10 cellular contexts compared by ENCODE assay signal in the genomic region with DNA sequence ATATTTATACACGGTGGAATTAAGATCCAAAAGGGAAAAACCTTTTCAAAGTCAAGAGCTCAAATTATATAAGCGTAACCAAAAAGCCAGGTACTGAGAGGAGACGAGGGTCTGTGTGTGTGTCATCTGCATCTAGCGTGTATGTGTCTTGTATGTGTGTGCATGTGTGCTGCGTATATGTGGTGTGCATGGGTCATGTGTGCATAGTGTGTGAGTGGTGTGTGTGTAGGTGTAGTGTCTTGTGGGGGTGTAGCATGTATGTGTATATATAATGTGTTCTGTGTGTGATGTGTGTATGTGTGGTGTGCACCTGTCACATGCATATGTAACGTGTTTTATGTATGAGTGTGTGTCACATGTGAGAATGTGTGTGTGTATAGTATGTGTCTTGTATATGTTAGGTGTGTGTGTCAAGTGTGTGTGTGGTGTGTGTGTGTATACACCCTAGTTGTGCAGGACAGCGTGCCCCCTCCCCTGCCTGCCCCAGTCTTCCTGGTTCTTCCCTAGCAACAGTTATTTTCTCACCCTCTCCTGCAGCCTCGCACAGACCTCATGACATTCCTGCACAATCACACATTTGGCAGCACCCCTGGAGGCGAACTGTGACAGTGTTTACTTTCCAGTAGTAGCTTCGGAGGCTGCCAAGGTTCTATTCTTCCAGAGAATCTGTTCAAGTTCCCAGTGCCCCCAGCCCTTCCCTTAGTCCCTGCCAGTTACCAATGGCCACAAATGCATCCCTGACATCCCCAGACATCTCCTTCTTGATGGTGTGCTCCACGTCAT. TPM values are rescaled to one million over a fixed set of nuclear protein-coding genes. Genes with fewer than 3 reads are reported as not detected.
DNase-seq lines count a peak whose midpoint lies in the region; ATAC-seq and TF ChIP-seq lines count a peak whose summit lies in the region.
"Had no signal": no experiment of that assay in that cellular context is flagged by ENCODE, and none has a peak within 500 bp of the region (broad histone marks: within the 10 kb centered on the region; RNA-seq: fewer than 3 reads in every experiment).

No MANE protein-coding gene starts in this region.

- no peaks in the 10 kb centered on the region for H3K36me3 ChIP-seq in breast epithelium

- TF ChIP-seq CTCF in breast epithelium (IDR thresholded peaks at IDR 0.05) = no peak

- H3K4me3 Mint-ChIP-seq in immature natural killer cell = no peak overlapping the region
- no peak overlapping the region for H3K4me3 Mint-ChIP-seq in stimulated activated memory B cell treated with anti-CD40 and anti-IgM and Interleukin-4, amounts not matched to agents 10 μg/mL and 1 μg/mL and 100 μg/mL, for 72 hours

- no peaks in the 10 kb centered on the region for H3K9me3 ChIP-seq in breast epithelium

- H3K4me3 ChIP-seq in breast epithelium = no peak overlapping the region

- peaks cover 26 to 62% (median 30%) of the 10 kb centered on the region in 3 donors for H3K36me3 Mint-ChIP-seq in immature natural killer cell
- peaks cover 70% of the 10 kb centered on the region for H3K36me3 Mint-ChIP-seq in stimulated activated memory B cell treated with anti-CD40 and anti-IgM and Interleukin-4, amounts not matched to agents 10 μg/mL and 1 μg/mL and 100 μg/mL, for 72 hours

- H3K9me3 Mint-ChIP-seq in immature natural killer cell = no peaks in the 10 kb centered on the region
- H3K9me3 Mint-ChIP-seq in stimulated activated memory B cell treated with anti-CD40 and anti-IgM and Interleukin-4, amounts not matched to agents 10 μg/mL and 1 μg/mL and 100 μg/mL, for 72 hours = no peaks in the 10 kb centered on the region

- DNase-seq in breast epithelium (ENCODE audit: low spot score in 2 of 2) (peak; percentile 58 to 75), immature natural killer cell (no peak), cerebellum (ENCODE audit: low spot score) (no peak), glomerular visceral epithelial cell (ENCODE audit: extremely low spot score) (no peak)
- DNase-seq in activated CD8-positive, alpha-beta memory T cell treated with anti-CD3 and anti-CD28 coated beads, Interleukin-2, amount 50 U/mL, for 48 hours = no peak
- DNase-seq: MM.1S had no signal

- H3K4me1 ChIP-seq in breast epithelium = no peaks in the 10 kb centered on the region

- H3K27ac Mint-ChIP-seq in immature natural killer cell = peak overlapping the region in 4 of 6 donors; percentile 6 to 41 (median 24)
- H3K27ac Mint-ChIP-seq in stimulated activated memory B cell treated with anti-CD40 and anti-IgM and Interleukin-4, amounts not matched to agents 10 μg/mL and 1 μg/mL and 100 μg/mL, for 72 hours = peak overlapping the region; percentile 86

- peak; percentile 12 for TF ChIP-seq POLR2A in GM19099 (IDR thresholded peaks at IDR 0.05; ENCODE audit: extremely low read depth, insufficient read length, low read depth)
- TF ChIP-seq POLR2A in breast epithelium (IDR thresholded peaks at IDR 0.05) = no peak

- H3K27me3 ChIP-seq in breast epithelium = no peaks in the 10 kb centered on the region

- intact Hi-C loops in breast epithelium (cut with DNase I; ENCODE audit: low total_unique reads) = loop anchor here (2.0 kb wide), 1 partner anchor 55 kb away; no protein-coding TSS in a partner anchor

- H3K4me1 Mint-ChIP-seq in immature natural killer cell = peaks cover 4 to 13% of the 10 kb centered on the region in 2 donors
- H3K4me1 Mint-ChIP-seq in stimulated activated memory B cell treated with anti-CD40 and anti-IgM and Interleukin-4, amounts not matched to agents 10 μg/mL and 1 μg/mL and 100 μg/mL, for 72 hours = peaks cover 46% of the 10 kb centered on the region

- ATAC-seq in stimulated activated memory B cell treated with anti-CD40 and anti-IgM and Interleukin-4, amounts not matched to agents 10 μg/mL and 1 μg/mL and 100 μg/mL, for 72 hours = no peak
- ATAC-seq in GM18517 (IDR thresholded peaks at IDR 0.05; ENCODE audit: unreplicated experiment) = no peak
- ATAC-seq: activated CD4-positive, CD25-positive, alpha-beta regulatory T cell treated with anti-CD3 and anti-CD28 coated beads, Interleukin-2, amount 50 U/mL, for 24 hours had no signal

- H3K27ac ChIP-seq in breast epithelium = peak overlapping the region; percentile 48 to 80

- H3K27me3 Mint-ChIP-seq in immature natural killer cell (ENCODE audit: low read depth in 3 of 3) = peaks cover 0 to 8% (median 3%) of the 10 kb centered on the region in 3 donors
- H3K27me3 Mint-ChIP-seq in stimulated activated memory B cell treated with anti-CD40 and anti-IgM and Interleukin-4, amounts not matched to agents 10 μg/mL and 1 μg/mL and 100 μg/mL, for 72 hours = no peaks in the 10 kb centered on the region

RNA-seq across cellular contexts. Expression of gene TNIP1, which starts 27.1 kb away (rescaled TPM):
- 100 to 1,000 TPM in 1 of 3 donors, 10 to 100 TPM in 2; 65.3 to 221 (median 91.8) TPM for total RNA-seq in breast epithelium
- 10 to 100 TPM; 21.8 to 62.4 (median 40.2) TPM for polyA plus RNA-seq in immature natural killer cell
- 18.3 TPM for total RNA-seq in cerebellum

RNA-seq across cellular contexts. Expression of gene ANXA6, which starts 49.6 kb away (rescaled TPM):
- 100 to 1,000 TPM; 206 to 320 (median 276) TPM for total RNA-seq in breast epithelium
- 100 to 1,000 TPM; 313 to 679 (median 395) TPM for polyA plus RNA-seq in immature natural killer cell
- total RNA-seq in cerebellum = 80.7 TPM

Comparison
In these comparisons a context has a peak if more than half of its experiments do, and no peak if none do; other contexts are left out.
1. DNase-seq: peak in breast epithelium (2 of 2); none in immature natural killer cell (0 of 3), cerebellum (single experiment), glomerular visceral epithelial cell (single experiment) and activated CD8-positive, alpha-beta memory T cell treated with anti-CD3 and anti-CD28 coated beads, Interleukin-2, amount 50 U/mL, for 48 hours (single experiment).